Comparison of ENCODE assay signal across 8 cellular contexts in genomic region chr11:114439229-114440120, GRCh38. TPM values are rescaled to one million over a fixed set of nuclear protein-coding genes. Genes with fewer than 3 reads are reported as not detected.
DNase-seq lines count a peak whose midpoint lies in the region; ATAC-seq and TF ChIP-seq lines count a peak whose summit lies in the region.

REXO2 (plus strand) TSS chr11:114439467; CDS start chr11:114439529, 62 bp downstream.

- H3K4me1 ChIP-seq in OCI-LY3 (ENCODE audit: low read length): peaks cover 10% of the 10 kb centered on the region

- H3K27ac Mint-ChIP-seq in endothelial cell (ENCODE audit: unreplicated experiment): peak within 1 kb of the TSS; percentile 91

- peaks cover 12% of the 10 kb centered on the region for H3K36me3 Mint-ChIP-seq in endothelial cell (ENCODE audit: low read depth, unreplicated experiment)

- peak within 1 kb of the TSS; percentile 97 for H3K4me2 ChIP-seq in OCI-LY3 (ENCODE audit: low read length)

- H3K4me1 Mint-ChIP-seq in endothelial cell (ENCODE audit: unreplicated experiment): peaks cover 33% of the 10 kb centered on the region

- H3K4me3 Mint-ChIP-seq in endothelial cell (ENCODE audit: unreplicated experiment): peak within 1 kb of the TSS; percentile 99

- peak within 1 kb of the TSS; percentile 97 for H2AFZ ChIP-seq in OCI-LY3 (ENCODE audit: low read depth, low read length)

- H3K79me2 ChIP-seq in OCI-LY3 (ENCODE audit: low read length): peaks cover 25% of the 10 kb centered on the region

- H4K20me1 ChIP-seq in OCI-LY3 (ENCODE audit: insufficient read depth, low read length): no peaks in the 10 kb centered on the region

- no peaks in the 10 kb centered on the region for H3K9me3 ChIP-seq in OCI-LY3 (ENCODE audit: insufficient read depth, low read length)

- peak; percentile 99 for ATAC-seq in GM21515 (IDR thresholded peaks at IDR 0.05; ENCODE audit: unreplicated experiment)

- peak within 1 kb of the TSS; percentile 85 for H3K9ac ChIP-seq in OCI-LY3 (ENCODE audit: low read length)

- no peaks in the 10 kb centered on the region for H3K27me3 ChIP-seq in OCI-LY3 (ENCODE audit: low read depth, low read length)

- H3K36me3 ChIP-seq in OCI-LY3 (replicated peaks; ENCODE audit: low read depth, low read length): peaks cover 4% of the 10 kb centered on the region

- no peak within 1 kb of the TSS for H3K27ac ChIP-seq in OCI-LY3 (ENCODE audit: low read length)

- no peaks in the 10 kb centered on the region for H3K27me3 Mint-ChIP-seq in endothelial cell (ENCODE audit: unreplicated experiment)

- H3K4me3 ChIP-seq in OCI-LY3 (ENCODE audit: low read length): peak within 1 kb of the TSS; percentile 98

- no peak for TF ChIP-seq CTCF in OCI-LY3 (IDR thresholded peaks at IDR 0.05; ENCODE audit: low read depth, low read length)
- TF ChIP-seq CTCF in endothelial cell (IDR thresholded peaks at IDR 0.05; ENCODE audit: unreplicated experiment): no peak

- H3K9me3 Mint-ChIP-seq in endothelial cell (ENCODE audit: unreplicated experiment): no peaks in the 10 kb centered on the region

- DNase-seq in DMS 273 treated with DMSO at 0.1 percent for 48 hours (lab: John Stamatoyannopoulos, UW): peak; percentile 72
- peak; percentile 86 for DNase-seq in HuH-7 (ENCODE audit: low spot score)
- peak; percentile 94 for DNase-seq in activated CD8-positive, alpha-beta memory T cell treated with anti-CD3 and anti-CD28 coated beads, Interleukin-2, amount 50 U/mL, for 48 hours
- peak; percentile 90 for DNase-seq in endothelial cell (ENCODE audit: low spot score)
- DNase-seq in midbrain (lab: John Stamatoyannopoulos, UW): peak; percentile 96
- peak; percentile 86 to 92 for DNase-seq in stimulated activated CD8-positive, alpha-beta memory T cell treated with anti-CD3 and anti-CD28 coated beads, Interleukin-2, amount 100 ng/mL, for 1 hour (ENCODE audit: low read depth in 2 of 2)

RNA-seq across cellular contexts. Expression of gene REXO2, which starts in this region (rescaled TPM):
- 71.6 TPM for total RNA-seq in endothelial cell (ENCODE audit: unreplicated experiment)
